ENCODE assay signal across 1 cellular context in the genomic region with DNA sequence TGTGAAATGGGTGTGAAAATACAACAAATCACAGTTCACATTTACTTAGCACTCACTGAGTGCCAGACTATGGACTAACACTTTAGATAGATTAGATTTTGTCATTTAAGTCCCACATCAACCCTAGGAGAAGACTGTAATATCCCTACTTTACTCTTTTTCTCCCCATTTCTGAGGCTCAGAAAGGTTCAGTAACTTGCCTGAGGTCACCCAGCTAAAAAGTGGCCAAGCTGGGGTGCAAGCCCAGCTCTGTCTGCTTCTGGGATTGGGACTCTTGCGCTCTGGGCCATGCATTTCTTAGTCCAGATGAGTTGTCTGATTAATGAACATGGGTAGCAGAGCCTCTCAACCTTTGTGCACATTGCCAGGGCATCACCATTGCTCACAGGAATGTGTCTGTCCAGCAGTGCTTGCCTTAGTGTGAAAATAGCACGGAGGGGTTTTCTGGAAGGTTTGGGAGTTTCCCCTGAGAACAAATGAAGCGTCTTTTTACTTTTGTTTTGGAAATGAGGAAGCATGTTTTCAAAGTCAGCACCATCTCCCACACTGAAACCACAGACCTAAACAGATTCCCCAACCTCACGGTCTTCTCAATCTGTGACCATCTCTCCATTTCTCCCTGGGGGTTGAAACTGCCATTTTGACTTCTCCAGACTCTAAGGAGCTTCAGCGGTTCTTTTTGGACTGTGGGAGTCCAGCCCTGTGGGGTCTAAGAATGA.
A peak's percentile ranks its signal among the peaks of the same experiment; 100 is the strongest.
TF ChIP-seq lines count a peak whose summit lies in the region.

No MANE protein-coding gene starts in this region.

TF ChIP-seq in GM12878, 131 proteins besides CTCF, POLR2A, EP300 and RAD21 (continued from another document and continues in another):
- TF ChIP-seq, protein P1, sequence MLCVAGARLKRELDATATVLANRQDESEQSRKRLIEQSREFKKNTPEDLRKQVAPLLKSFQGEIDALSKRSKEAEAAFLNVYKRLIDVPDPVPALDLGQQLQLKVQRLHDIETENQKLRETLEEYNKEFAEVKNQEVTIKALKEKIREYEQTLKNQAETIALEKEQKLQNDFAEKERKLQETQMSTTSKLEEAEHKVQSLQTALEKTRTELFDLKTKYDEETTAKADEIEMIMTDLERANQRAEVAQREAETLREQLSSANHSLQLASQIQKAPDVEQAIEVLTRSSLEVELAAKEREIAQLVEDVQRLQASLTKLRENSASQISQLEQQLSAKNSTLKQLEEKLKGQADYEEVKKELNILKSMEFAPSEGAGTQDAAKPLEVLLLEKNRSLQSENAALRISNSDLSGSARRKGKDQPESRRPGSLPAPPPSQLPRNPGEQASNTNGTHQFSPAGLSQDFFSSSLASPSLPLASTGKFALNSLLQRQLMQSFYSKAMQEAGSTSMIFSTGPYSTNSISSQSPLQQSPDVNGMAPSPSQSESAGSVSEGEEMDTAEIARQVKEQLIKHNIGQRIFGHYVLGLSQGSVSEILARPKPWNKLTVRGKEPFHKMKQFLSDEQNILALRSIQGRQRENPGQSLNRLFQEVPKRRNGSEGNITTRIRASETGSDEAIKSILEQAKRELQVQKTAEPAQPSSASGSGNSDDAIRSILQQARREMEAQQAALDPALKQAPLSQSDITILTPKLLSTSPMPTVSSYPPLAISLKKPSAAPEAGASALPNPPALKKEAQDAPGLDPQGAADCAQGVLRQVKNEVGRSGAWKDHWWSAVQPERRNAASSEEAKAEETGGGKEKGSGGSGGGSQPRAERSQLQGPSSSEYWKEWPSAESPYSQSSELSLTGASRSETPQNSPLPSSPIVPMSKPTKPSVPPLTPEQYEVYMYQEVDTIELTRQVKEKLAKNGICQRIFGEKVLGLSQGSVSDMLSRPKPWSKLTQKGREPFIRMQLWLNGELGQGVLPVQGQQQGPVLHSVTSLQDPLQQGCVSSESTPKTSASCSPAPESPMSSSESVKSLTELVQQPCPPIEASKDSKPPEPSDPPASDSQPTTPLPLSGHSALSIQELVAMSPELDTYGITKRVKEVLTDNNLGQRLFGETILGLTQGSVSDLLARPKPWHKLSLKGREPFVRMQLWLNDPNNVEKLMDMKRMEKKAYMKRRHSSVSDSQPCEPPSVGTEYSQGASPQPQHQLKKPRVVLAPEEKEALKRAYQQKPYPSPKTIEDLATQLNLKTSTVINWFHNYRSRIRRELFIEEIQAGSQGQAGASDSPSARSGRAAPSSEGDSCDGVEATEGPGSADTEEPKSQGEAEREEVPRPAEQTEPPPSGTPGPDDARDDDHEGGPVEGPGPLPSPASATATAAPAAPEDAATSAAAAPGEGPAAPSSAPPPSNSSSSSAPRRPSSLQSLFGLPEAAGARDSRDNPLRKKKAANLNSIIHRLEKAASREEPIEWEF (IDR thresholded peaks at IDR 0.05; ENCODE audit: insufficient replicate concordance, low read depth, low read length) = no peak
- TF ChIP-seq, protein P2, sequence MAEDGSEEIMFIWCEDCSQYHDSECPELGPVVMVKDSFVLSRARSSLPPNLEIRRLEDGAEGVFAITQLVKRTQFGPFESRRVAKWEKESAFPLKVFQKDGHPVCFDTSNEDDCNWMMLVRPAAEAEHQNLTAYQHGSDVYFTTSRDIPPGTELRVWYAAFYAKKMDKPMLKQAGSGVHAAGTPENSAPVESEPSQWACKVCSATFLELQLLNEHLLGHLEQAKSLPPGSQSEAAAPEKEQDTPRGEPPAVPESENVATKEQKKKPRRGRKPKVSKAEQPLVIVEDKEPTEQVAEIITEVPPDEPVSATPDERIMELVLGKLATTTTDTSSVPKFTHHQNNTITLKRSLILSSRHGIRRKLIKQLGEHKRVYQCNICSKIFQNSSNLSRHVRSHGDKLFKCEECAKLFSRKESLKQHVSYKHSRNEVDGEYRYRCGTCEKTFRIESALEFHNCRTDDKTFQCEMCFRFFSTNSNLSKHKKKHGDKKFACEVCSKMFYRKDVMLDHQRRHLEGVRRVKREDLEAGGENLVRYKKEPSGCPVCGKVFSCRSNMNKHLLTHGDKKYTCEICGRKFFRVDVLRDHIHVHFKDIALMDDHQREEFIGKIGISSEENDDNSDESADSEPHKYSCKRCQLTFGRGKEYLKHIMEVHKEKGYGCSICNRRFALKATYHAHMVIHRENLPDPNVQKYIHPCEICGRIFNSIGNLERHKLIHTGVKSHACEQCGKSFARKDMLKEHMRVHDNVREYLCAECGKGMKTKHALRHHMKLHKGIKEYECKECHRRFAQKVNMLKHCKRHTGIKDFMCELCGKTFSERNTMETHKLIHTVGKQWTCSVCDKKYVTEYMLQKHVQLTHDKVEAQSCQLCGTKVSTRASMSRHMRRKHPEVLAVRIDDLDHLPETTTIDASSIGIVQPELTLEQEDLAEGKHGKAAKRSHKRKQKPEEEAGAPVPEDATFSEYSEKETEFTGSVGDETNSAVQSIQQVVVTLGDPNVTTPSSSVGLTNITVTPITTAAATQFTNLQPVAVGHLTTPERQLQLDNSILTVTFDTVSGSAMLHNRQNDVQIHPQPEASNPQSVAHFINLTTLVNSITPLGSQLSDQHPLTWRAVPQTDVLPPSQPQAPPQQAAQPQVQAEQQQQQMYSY (CRISPR knock-in tag; IDR thresholded peaks at IDR 0.05) = no peak
- TF ChIP-seq ZZZ3 (IDR thresholded peaks at IDR 0.05; ENCODE audit: control insufficient read depth, insufficient read length, low read depth) = no peak
- peak; percentile 53; the same call in 1 of the 2 replicates for TF ChIP-seq NBN (IDR thresholded peaks at IDR 0.05)
- no peak for TF ChIP-seq ATF7 (IDR thresholded peaks at IDR 0.05; ENCODE audit: low read depth)
- TF ChIP-seq, protein P3, sequence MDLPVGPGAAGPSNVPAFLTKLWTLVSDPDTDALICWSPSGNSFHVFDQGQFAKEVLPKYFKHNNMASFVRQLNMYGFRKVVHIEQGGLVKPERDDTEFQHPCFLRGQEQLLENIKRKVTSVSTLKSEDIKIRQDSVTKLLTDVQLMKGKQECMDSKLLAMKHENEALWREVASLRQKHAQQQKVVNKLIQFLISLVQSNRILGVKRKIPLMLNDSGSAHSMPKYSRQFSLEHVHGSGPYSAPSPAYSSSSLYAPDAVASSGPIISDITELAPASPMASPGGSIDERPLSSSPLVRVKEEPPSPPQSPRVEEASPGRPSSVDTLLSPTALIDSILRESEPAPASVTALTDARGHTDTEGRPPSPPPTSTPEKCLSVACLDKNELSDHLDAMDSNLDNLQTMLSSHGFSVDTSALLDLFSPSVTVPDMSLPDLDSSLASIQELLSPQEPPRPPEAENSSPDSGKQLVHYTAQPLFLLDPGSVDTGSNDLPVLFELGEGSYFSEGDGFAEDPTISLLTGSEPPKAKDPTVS (IDR thresholded peaks at IDR 0.05; ENCODE audit: low read depth, low read length) = no peak
- TF ChIP-seq, protein P4, sequence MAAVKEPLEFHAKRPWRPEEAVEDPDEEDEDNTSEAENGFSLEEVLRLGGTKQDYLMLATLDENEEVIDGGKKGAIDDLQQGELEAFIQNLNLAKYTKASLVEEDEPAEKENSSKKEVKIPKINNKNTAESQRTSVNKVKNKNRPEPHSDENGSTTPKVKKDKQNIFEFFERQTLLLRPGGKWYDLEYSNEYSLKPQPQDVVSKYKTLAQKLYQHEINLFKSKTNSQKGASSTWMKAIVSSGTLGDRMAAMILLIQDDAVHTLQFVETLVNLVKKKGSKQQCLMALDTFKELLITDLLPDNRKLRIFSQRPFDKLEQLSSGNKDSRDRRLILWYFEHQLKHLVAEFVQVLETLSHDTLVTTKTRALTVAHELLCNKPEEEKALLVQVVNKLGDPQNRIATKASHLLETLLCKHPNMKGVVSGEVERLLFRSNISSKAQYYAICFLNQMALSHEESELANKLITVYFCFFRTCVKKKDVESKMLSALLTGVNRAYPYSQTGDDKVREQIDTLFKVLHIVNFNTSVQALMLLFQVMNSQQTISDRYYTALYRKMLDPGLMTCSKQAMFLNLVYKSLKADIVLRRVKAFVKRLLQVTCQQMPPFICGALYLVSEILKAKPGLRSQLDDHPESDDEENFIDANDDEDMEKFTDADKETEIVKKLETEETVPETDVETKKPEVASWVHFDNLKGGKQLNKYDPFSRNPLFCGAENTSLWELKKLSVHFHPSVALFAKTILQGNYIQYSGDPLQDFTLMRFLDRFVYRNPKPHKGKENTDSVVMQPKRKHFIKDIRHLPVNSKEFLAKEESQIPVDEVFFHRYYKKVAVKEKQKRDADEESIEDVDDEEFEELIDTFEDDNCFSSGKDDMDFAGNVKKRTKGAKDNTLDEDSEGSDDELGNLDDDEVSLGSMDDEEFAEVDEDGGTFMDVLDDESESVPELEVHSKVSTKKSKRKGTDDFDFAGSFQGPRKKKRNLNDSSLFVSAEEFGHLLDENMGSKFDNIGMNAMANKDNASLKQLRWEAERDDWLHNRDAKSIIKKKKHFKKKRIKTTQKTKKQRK (IDR thresholded peaks at IDR 0.05; ENCODE audit: low read depth, low read length) = no peak
- no peak for TF ChIP-seq TCF3 (IDR thresholded peaks at IDR 0.05; ENCODE audit: borderline replicate concordance, insufficient read depth, low read depth, low read length)
- TF ChIP-seq EZH2 (IDR thresholded peaks at IDR 0.05; ENCODE audit: borderline replicate concordance, control insufficient read depth, low read depth, low read length) = no peak
- no peak for TF ChIP-seq NFYA (IDR thresholded peaks at IDR 0.05; ENCODE audit: borderline replicate concordance, low read depth, low read length)
- no peak for TF ChIP-seq STAT1 (conservative IDR thresholded peaks at IDR 0.05)
- TF ChIP-seq MYC (IDR thresholded peaks at IDR 0.05; ENCODE audit: insufficient read depth, insufficient read length, insufficient replicate concordance, low read length, severe bottlenecking) = no peak
- TF ChIP-seq NR2C2 (IDR thresholded peaks at IDR 0.05; ENCODE audit: borderline replicate concordance, control insufficient read depth, insufficient read length, low read depth) = no peak
- TF ChIP-seq FOXK2 (IDR thresholded peaks at IDR 0.05) = no peak
- peak; percentile 75 for TF ChIP-seq YY1 (IDR thresholded peaks at IDR 0.05; ENCODE audit: low read depth, low read length)
- TF ChIP-seq, protein P5, sequence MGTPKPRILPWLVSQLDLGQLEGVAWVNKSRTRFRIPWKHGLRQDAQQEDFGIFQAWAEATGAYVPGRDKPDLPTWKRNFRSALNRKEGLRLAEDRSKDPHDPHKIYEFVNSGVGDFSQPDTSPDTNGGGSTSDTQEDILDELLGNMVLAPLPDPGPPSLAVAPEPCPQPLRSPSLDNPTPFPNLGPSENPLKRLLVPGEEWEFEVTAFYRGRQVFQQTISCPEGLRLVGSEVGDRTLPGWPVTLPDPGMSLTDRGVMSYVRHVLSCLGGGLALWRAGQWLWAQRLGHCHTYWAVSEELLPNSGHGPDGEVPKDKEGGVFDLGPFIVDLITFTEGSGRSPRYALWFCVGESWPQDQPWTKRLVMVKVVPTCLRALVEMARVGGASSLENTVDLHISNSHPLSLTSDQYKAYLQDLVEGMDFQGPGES (IDR thresholded peaks at IDR 0.05) = no peak
- TF ChIP-seq, protein P6, sequence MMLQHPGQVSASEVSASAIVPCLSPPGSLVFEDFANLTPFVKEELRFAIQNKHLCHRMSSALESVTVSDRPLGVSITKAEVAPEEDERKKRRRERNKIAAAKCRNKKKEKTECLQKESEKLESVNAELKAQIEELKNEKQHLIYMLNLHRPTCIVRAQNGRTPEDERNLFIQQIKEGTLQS (IDR thresholded peaks at IDR 0.05; ENCODE audit: borderline replicate concordance, extremely low read depth, low read depth, low read length) = no peak
- TF ChIP-seq DPF2 (IDR thresholded peaks at IDR 0.05) = peak; percentile 72
- TF ChIP-seq ZNF207 (IDR thresholded peaks at IDR 0.05; ENCODE audit: borderline replicate concordance) = no peak
- TF ChIP-seq, protein P7, sequence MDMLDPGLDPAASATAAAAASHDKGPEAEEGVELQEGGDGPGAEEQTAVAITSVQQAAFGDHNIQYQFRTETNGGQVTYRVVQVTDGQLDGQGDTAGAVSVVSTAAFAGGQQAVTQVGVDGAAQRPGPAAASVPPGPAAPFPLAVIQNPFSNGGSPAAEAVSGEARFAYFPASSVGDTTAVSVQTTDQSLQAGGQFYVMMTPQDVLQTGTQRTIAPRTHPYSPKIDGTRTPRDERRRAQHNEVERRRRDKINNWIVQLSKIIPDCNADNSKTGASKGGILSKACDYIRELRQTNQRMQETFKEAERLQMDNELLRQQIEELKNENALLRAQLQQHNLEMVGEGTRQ (IDR thresholded peaks at IDR 0.05; ENCODE audit: borderline replicate concordance, low read depth, low read length) = no peak
- TF ChIP-seq NR2F1 (conservative IDR thresholded peaks at IDR 0.05) = peak; percentile 50; the same call in 1 of the 2 replicates
- TF ChIP-seq RELA (IDR thresholded peaks at IDR 0.05; ENCODE audit: borderline replicate concordance, partially characterized antibody) = no peak
- TF ChIP-seq BCL11A (IDR thresholded peaks at IDR 0.05; ENCODE audit: low read depth, low read length) = peak; percentile 49; the same call in 1 of the 2 replicates
- TF ChIP-seq, protein P8, sequence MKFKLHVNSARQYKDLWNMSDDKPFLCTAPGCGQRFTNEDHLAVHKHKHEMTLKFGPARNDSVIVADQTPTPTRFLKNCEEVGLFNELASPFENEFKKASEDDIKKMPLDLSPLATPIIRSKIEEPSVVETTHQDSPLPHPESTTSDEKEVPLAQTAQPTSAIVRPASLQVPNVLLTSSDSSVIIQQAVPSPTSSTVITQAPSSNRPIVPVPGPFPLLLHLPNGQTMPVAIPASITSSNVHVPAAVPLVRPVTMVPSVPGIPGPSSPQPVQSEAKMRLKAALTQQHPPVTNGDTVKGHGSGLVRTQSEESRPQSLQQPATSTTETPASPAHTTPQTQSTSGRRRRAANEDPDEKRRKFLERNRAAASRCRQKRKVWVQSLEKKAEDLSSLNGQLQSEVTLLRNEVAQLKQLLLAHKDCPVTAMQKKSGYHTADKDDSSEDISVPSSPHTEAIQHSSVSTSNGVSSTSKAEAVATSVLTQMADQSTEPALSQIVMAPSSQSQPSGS (IDR thresholded peaks at IDR 0.05; ENCODE audit: low read length) = peak; percentile 81
- TF ChIP-seq TAF1 (IDR thresholded peaks at IDR 0.05; ENCODE audit: borderline replicate concordance, low read depth, low read length) = 0 out of 2 replicates have a peak, but pooled peaks have one; percentile 12
- peak; percentile 39; the same call in 1 of the 2 replicates for TF ChIP-seq JUNB (IDR thresholded peaks at IDR 0.05)
- TF ChIP-seq, protein P9, sequence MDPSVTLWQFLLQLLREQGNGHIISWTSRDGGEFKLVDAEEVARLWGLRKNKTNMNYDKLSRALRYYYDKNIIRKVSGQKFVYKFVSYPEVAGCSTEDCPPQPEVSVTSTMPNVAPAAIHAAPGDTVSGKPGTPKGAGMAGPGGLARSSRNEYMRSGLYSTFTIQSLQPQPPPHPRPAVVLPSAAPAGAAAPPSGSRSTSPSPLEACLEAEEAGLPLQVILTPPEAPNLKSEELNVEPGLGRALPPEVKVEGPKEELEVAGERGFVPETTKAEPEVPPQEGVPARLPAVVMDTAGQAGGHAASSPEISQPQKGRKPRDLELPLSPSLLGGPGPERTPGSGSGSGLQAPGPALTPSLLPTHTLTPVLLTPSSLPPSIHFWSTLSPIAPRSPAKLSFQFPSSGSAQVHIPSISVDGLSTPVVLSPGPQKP (IDR thresholded peaks at IDR 0.05; ENCODE audit: low read depth, low read length) = no peak
- no peak for TF ChIP-seq ZNF274 (IDR thresholded peaks at IDR 0.05; ENCODE audit: insufficient read depth, insufficient read length)
- TF ChIP-seq LARP7 (IDR thresholded peaks at IDR 0.05) = no peak
- no peak for TF ChIP-seq MYB (IDR thresholded peaks at IDR 0.05; ENCODE audit: borderline replicate concordance, low read depth, low read length)
